ENCODE assay signal across 8 cellular contexts in the genomic region with DNA sequence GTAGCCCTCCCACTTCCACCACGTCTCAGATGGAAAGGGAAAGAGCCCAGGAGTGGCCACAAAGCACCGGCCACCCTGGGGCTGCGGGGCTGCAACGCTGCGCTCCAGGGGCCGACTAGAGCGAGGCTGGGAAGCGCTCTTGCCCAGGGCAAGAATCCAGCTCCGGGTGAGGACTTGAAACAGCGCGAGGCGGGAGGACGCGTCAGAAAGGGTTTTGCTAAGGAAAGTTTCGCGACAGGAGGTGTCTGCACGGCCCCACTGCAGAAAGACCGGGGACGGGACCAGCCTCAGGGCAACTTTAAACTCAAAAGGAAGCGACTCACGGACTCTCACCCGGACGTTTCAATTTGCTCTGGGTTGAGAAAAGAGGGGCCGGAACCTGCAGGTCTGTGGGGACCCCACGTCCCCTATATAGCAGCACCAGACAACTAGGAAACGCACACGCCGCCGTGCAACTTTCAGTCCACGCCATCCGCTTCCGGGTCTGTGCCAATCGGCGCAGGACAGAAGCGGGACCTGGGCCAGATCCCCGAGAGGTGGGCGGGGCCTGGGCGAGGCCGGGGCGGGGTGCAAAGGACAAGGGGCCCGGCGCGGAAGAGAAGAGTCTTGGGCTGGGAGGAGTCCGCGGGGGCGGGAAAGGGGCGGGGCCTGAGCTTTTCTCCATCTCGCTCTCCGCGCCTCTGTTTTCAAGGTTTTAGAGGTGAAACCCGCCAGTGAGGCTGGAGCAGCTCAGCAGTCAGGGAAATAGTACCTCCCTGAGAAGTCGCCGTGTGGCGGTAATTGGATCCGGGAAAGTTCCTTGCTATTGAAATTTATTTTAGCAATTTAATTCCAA. TPM values are rescaled to one million over a fixed set of nuclear protein-coding genes. Genes with fewer than 3 reads are reported as not detected.
DNase-seq lines count a peak whose midpoint lies in the region; ATAC-seq and TF ChIP-seq lines count a peak whose summit lies in the region.

Gene ZNF816, minus strand, starts transcription at position 488 of the 835 bp plus-strand sequence. CDS start 6,792 bp downstream, outside the sequence.

- H3F3A ChIP-seq in PC-3 (ENCODE audit: low read length, unreplicated experiment): no peaks in the 10 kb centered on the region

- peak within 1 kb of the TSS; percentile 82 for H3K4me3 ChIP-seq in PC-3 (ENCODE audit: low read length)
- peak within 1 kb of the TSS; percentile 57 to 71 (median 68) for H3K4me3 ChIP-seq in esophagus squamous epithelium

- H3K9me3 ChIP-seq in PC-3 (ENCODE audit: low read length) (peaks cover 6% of the 10 kb centered on the region; the same call in 1 of the 2 replicates), esophagus squamous epithelium (peaks cover 0 to 40% (median 24%) of the 10 kb centered on the region in 3 donors)

- H3K27me3 ChIP-seq in PC-3 (ENCODE audit: low read length): no peaks in the 10 kb centered on the region
- H3K27me3 ChIP-seq in esophagus squamous epithelium: no peaks in the 10 kb centered on the region

- intact Hi-C loops in PC-3 (cut with micrococcal nuclease) (loop anchor here (1.0 kb wide), 2 partner anchors 17 to 31 kb away; no protein-coding TSS in a partner anchor), esophagus squamous epithelium (cut with DNase I) (no loop called here)

- POLR2A ChIA-PET in PC-3 (lab: Charles Lee; ENCODE audit: unreplicated experiment): interaction anchor here (0.5 to 0.7 kb wide), 3 partner anchors 15 to 622 kb away, joined by 3 to 5 read pairs (median 3); no protein-coding TSS in a partner anchor

- H4K20me1 ChIP-seq in PC-3 (ENCODE audit: low read length): no peaks in the 10 kb centered on the region

- H3K36me3 ChIP-seq in PC-3 (ENCODE audit: low read depth, low read length): peaks cover 19% of the 10 kb centered on the region
- H3K36me3 ChIP-seq in esophagus squamous epithelium: peaks cover 0 to 27% (median 9%) of the 10 kb centered on the region in 3 donors

- H2AFZ ChIP-seq in PC-3 (ENCODE audit: low read length): peak within 1 kb of the TSS; percentile 90

- no peaks in the 10 kb centered on the region for H3K9me2 ChIP-seq in PC-3 (replicated peaks; ENCODE audit: low read length)

- TF ChIP-seq CTCF in PC-3 (conservative IDR thresholded peaks at IDR 0.05; ENCODE audit: low read depth, low read length) (no peak), esophagus squamous epithelium (IDR thresholded peaks at IDR 0.05) (no peak)

- CTCF ChIA-PET in PC-3 (lab: Charles Lee): interaction anchor here (1.0 kb wide), 1 partner anchor 31 kb away, joined by 4 read pairs; no protein-coding TSS in a partner anchor

- H3K79me2 ChIP-seq in PC-3 (ENCODE audit: low read length): peaks cover 33% of the 10 kb centered on the region

- WGBS in esophagus squamous epithelium, 2 donors: 0% methylated on average over 32 to 40 of the region's 55 CpGs

- H3K4me2 ChIP-seq in PC-3 (ENCODE audit: low read length): peak within 1 kb of the TSS; percentile 92

- TF ChIP-seq POLR2A in esophagus squamous epithelium (IDR thresholded peaks at IDR 0.05): peak in 2 of 4 donors; percentile 44 to 57

- ATAC-seq in GM21526 (IDR thresholded peaks at IDR 0.05; ENCODE audit: low FRiP score, unreplicated experiment): peak; percentile 97
- ATAC-seq in PC-3: peak; percentile 91

- TSS peak; percentile 48 for BruUV-seq in PC-3 (replicated peaks; lab: Mats Ljungman, UMichigan)

- peak; percentile 91 for DNase-seq in DMS 273 treated with DMSO at 0.1 percent for 48 hours (lab: John Stamatoyannopoulos, UW)
- peak; percentile 80 for DNase-seq in HuH-7.5 (ENCODE audit: low spot score)
- peak; percentile 97 for DNase-seq in PC-3
- peak; percentile 99 for DNase-seq in activated T-cell treated with anti-CD3 and anti-CD28 coated beads, Interleukin-2, amount 50 U/mL, for 48 hours
- peak; percentile 94 for DNase-seq in esophagus squamous epithelium (lab: John Stamatoyannopoulos, UW)
- peak; percentile 95 for DNase-seq in myocyte (ENCODE audit: low read depth)
- DNase-seq in stimulated activated CD8-positive, alpha-beta memory T cell treated with anti-CD3 and anti-CD28 coated beads, Interleukin-7, amount 100 ng/mL, for 24 hours (ENCODE audit: low read depth): peak; percentile 98

- H3K9ac ChIP-seq in PC-3 (ENCODE audit: low read length): peak within 1 kb of the TSS; percentile 75

- H3K4me1 ChIP-seq in PC-3 (ENCODE audit: insufficient read depth, low read length) (peaks cover 21% of the 10 kb centered on the region), esophagus squamous epithelium (peaks cover 3 to 22% (median 15%) of the 10 kb centered on the region in 3 donors)

- peak within 1 kb of the TSS; percentile 40 for H3K27ac ChIP-seq in PC-3 (ENCODE audit: low read length)
- peak within 1 kb of the TSS; percentile 74 to 91 (median 82) for H3K27ac ChIP-seq in esophagus squamous epithelium

RNA-seq across cellular contexts. Expression of gene ZNF816, which starts in this region (rescaled TPM):
- total RNA-seq in PC-3 (2014; rRNA removed): 7.6 and 10.2 TPM in 2 replicates
- 1 to 10 TPM in 3 of 4 donors, under 1 TPM in 1; 0.91 to 7.8 (median 6.2) TPM for total RNA-seq in esophagus squamous epithelium
- total RNA-seq in myocyte: 4.7 and 6.2 TPM in 2 replicates
- polyA plus RNA-seq in myocyte (2012): 4.7 TPM

Comparison
In these comparisons a context has a peak if more than half of its experiments do, and no peak if none do; other contexts are left out.
1. Peak in every context shown above with its lines: DNase-seq, ATAC-seq, H3K4me3 ChIP-seq and H3K27ac ChIP-seq.